Comparison of ENCODE assay signal across 12 cellular contexts in the genomic region with DNA sequence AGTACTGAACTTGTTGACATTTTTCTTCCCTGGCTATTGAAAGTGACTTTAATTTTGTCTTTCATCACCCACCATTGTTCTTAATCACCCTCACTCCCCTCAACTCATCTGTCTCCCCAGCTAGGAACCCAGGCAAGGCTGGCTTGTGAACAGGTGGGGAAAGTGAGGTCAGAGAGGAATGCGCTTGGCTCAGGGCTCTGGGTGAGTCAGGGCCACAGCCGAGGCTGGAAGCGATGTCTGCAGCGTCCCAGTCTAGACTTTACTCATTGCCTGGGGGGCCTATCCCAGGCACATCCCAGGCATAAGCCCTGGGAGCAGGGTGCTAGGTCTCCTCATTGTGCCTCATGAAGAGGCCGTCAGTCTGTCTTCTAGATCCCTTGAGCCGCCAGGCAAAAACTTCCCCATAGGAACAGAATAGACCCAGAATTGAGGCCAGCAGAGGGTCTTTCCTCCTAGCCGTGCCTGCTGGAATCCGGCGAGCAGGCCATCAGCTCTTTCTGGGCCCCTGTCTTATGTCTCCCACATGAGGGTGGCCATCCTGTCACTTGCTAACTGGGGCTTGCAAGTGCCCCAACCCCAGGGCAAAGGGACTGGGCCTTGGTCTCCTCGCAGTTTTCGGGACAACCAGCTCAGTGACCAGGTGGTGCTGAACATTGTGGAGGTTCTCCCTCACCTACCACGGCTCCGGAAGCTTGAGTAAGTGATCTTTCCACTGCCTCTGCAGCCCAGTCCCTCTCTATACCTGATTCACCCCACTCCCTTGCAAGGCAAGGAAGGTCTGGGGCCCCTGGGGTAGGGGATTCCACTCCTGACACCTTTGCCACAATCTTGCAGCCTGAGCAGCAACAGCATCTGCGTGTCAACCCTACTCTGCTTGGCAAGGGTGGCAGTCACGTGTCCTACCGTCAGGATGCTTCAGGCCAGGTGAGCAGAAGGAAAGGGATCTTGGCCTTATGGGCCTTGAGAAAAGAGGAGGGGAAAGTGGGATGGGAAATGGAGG. TPM values are rescaled to one million over a fixed set of nuclear protein-coding genes. Genes with fewer than 3 reads are reported as not detected.
A peak's percentile ranks its signal among the peaks of the same experiment; 100 is the strongest.
DNase-seq lines count a peak whose midpoint lies in the region; ATAC-seq and TF ChIP-seq lines count a peak whose summit lies in the region.
"Had no signal": no experiment of that assay in that cellular context is flagged by ENCODE, and none has a peak within 500 bp of the region (broad histone marks: within the 10 kb centered on the region; RNA-seq: fewer than 3 reads in every experiment).

No MANE protein-coding gene starts in this region.

- peak overlapping the region; percentile 29 for H3K27ac Mint-ChIP-seq in activated T-cell treated with anti-CD3 and anti-CD28 coated beads, Interleukin-2, amount 50 U/mL, for 72 hours
- peak overlapping the region; percentile 87 for H3K27ac Mint-ChIP-seq in stimulated activated effector memory CD8-positive, alpha-beta T cell treated with anti-CD3 and anti-CD28 coated beads, Interleukin-12 subunit alpha, Interleukin-12 subunit beta, amount 100 ng/mL, for 72 hours

- H3K27me3 Mint-ChIP-seq in activated T-cell treated with anti-CD3 and anti-CD28 coated beads, Interleukin-2, amount 50 U/mL, for 72 hours (ENCODE audit: low read depth) = no peaks in the 10 kb centered on the region

- peaks cover 21 to 44% of the 10 kb centered on the region in 2 donors for H3K36me3 Mint-ChIP-seq in activated T-cell treated with anti-CD3 and anti-CD28 coated beads, Interleukin-2, amount 50 U/mL, for 72 hours (ENCODE audit: insufficient read depth in 2 of 2)
- H3K36me3 Mint-ChIP-seq in stimulated activated effector memory CD8-positive, alpha-beta T cell treated with anti-CD3 and anti-CD28 coated beads, Interleukin-12 subunit alpha, Interleukin-12 subunit beta, amount 100 ng/mL, for 72 hours = peaks cover 76% of the 10 kb centered on the region

- no peaks in the 10 kb centered on the region for H3K27me3 ChIP-seq in RWPE2 (ENCODE audit: insufficient read depth, poor library complexity, severe bottlenecking)
- H3K27me3 ChIP-seq in testis = no peaks in the 10 kb centered on the region
- H3K27me3 ChIP-seq: upper lobe of left lung had no signal

- peaks cover 81% of the 10 kb centered on the region for H3K4me1 Mint-ChIP-seq in activated T-cell treated with anti-CD3 and anti-CD28 coated beads, Interleukin-2, amount 50 U/mL, for 72 hours (ENCODE audit: low read depth)
- peaks cover 81% of the 10 kb centered on the region for H3K4me1 Mint-ChIP-seq in stimulated activated effector memory CD8-positive, alpha-beta T cell treated with anti-CD3 and anti-CD28 coated beads, Interleukin-12 subunit alpha, Interleukin-12 subunit beta, amount 100 ng/mL, for 72 hours

- DNase-seq in activated T-cell treated with anti-CD3 and anti-CD28 coated beads, Interleukin-2, amount 50 U/mL, for 72 hours = no peak
- DNase-seq in activated T-cell treated with anti-CD3 and anti-CD28 coated beads for 4 hours (no peak), RWPE2 (ENCODE audit: low spot score) (no peak), fibroblast of pulmonary artery (ENCODE audit: low read depth) (peak; percentile 48), amygdala (lab: John Stamatoyannopoulos, UW) (no peak), NOMO-1 (lab: John Stamatoyannopoulos, UW; ENCODE audit: unreplicated experiment in 2 of 2) (no peak), testis (no peak)
- DNase-seq in stimulated activated effector memory CD8-positive, alpha-beta T cell treated with anti-CD3 and anti-CD28 coated beads, Interleukin-12 subunit alpha, Interleukin-12 subunit beta, amount 100 ng/mL, for 72 hours (ENCODE audit: low spot score in 2 of 2) = no peak
- DNase-seq: NCI-H1092, NCI-H774, upper lobe of left lung had no signal

- WGBS in testis, 2 donors = 94 to 96% methylated on average over 10 to 16 of the region's 16 CpGs

- H3K4me3 ChIP-seq in RWPE2 (ENCODE audit: severe bottlenecking) (no peak overlapping the region), fibroblast of pulmonary artery (replicated peaks; ENCODE audit: low read depth, low read length) (no peak overlapping the region), testis (no peak overlapping the region)
- H3K4me3 ChIP-seq: skin epidermis, upper lobe of left lung had no signal

- intact Hi-C loops in testis (cut with DNase I; ENCODE audit: low total_unique reads) = no loop called here

- H3K9me3 Mint-ChIP-seq in activated T-cell treated with anti-CD3 and anti-CD28 coated beads, Interleukin-2, amount 50 U/mL, for 72 hours = peaks cover 2% of the 10 kb centered on the region in 2 donors
- H3K9me3 Mint-ChIP-seq in stimulated activated effector memory CD8-positive, alpha-beta T cell treated with anti-CD3 and anti-CD28 coated beads, Interleukin-12 subunit alpha, Interleukin-12 subunit beta, amount 100 ng/mL, for 72 hours = peaks cover 3% of the 10 kb centered on the region

- no peak overlapping the region for H3K4me3 Mint-ChIP-seq in activated T-cell treated with anti-CD3 and anti-CD28 coated beads, Interleukin-2, amount 50 U/mL, for 72 hours
- H3K4me3 Mint-ChIP-seq in stimulated activated effector memory CD8-positive, alpha-beta T cell treated with anti-CD3 and anti-CD28 coated beads, Interleukin-12 subunit alpha, Interleukin-12 subunit beta, amount 100 ng/mL, for 72 hours = no peak overlapping the region

- TF ChIP-seq POLR2A in testis (IDR thresholded peaks at IDR 0.05) = no peak

- H3K36me3 ChIP-seq in RWPE2 (ENCODE audit: low read depth) (no peaks in the 10 kb centered on the region), testis (ENCODE audit: low read depth, missing control alignments) (no peaks in the 10 kb centered on the region)

- ATAC-seq in activated T-cell treated with anti-CD3 and anti-CD28 coated beads, Interleukin-2, amount 50 U/mL, for 72 hours (replicated peaks in 1 of 2) = peak; percentile 46 to 56
- ATAC-seq in RWPE2 (ENCODE audit: low read depth) = peak; percentile 91
- ATAC-seq in stimulated activated effector memory CD8-positive, alpha-beta T cell treated with anti-CD3 and anti-CD28 coated beads, Interleukin-12 subunit alpha, Interleukin-12 subunit beta, amount 100 ng/mL, for 72 hours = peak; percentile 77

- no peaks in the 10 kb centered on the region for H3K9me3 ChIP-seq in RWPE2 (ENCODE audit: severe bottlenecking)
- no peaks in the 10 kb centered on the region for H3K9me3 ChIP-seq in testis
- H3K9me3 ChIP-seq: upper lobe of left lung had no signal

- peak overlapping the region; percentile 50 for H3K27ac ChIP-seq in RWPE2 (ENCODE audit: poor library complexity, severe bottlenecking)
- H3K27ac ChIP-seq in testis = no peak overlapping the region
- H3K27ac ChIP-seq: upper lobe of left lung had no signal

- peaks cover 9% of the 10 kb centered on the region for H3K4me1 ChIP-seq in RWPE2 (ENCODE audit: insufficient read depth, poor library complexity, severe bottlenecking)
- H3K4me1 ChIP-seq in testis = no peaks in the 10 kb centered on the region
- H3K4me1 ChIP-seq: upper lobe of left lung had no signal

- TF ChIP-seq CTCF in RWPE2 (IDR thresholded peaks at IDR 0.05; ENCODE audit: poor library complexity, severe bottlenecking) (no peak), fibroblast of pulmonary artery (IDR thresholded peaks at IDR 0.05; ENCODE audit: low read length, missing control alignments) (no peak), testis (IDR thresholded peaks at IDR 0.05) (no peak)

RNA-seq across cellular contexts. Expression of a gene that starts 40.1 kb away (rescaled TPM):
- 100 to 1,000 TPM; 239 to 256 TPM for total RNA-seq in activated T-cell treated with anti-CD3 and anti-CD28 coated beads, Interleukin-2, amount 50 U/mL, for 72 hours
- 10 to 100 TPM; 12.0 to 14.9 TPM for total RNA-seq in testis
- polyA plus RNA-seq in testis (ENCODE audit: insufficient read depth, low read depth, low replicate concordance) = 10.3 TPM

Comparison
In these comparisons a context has a peak if more than half of its experiments do, and no peak if none do; other contexts are left out.
1. RNA of a gene that starts 40.1 kb away (total RNA-seq): 239 to 256 TPM in activated T-cell treated with anti-CD3 and anti-CD28 coated beads, Interleukin-2, amount 50 U/mL, for 72 hours; 12.0 to 14.9 TPM in testis; every median in the first group is over 10 times any median in the second.
2. Peak in every context shown above with its lines, with median percentiles within 50 percentile points of each other: ATAC-seq.